13 cellular contexts compared by ENCODE assay signal in the genomic region with DNA sequence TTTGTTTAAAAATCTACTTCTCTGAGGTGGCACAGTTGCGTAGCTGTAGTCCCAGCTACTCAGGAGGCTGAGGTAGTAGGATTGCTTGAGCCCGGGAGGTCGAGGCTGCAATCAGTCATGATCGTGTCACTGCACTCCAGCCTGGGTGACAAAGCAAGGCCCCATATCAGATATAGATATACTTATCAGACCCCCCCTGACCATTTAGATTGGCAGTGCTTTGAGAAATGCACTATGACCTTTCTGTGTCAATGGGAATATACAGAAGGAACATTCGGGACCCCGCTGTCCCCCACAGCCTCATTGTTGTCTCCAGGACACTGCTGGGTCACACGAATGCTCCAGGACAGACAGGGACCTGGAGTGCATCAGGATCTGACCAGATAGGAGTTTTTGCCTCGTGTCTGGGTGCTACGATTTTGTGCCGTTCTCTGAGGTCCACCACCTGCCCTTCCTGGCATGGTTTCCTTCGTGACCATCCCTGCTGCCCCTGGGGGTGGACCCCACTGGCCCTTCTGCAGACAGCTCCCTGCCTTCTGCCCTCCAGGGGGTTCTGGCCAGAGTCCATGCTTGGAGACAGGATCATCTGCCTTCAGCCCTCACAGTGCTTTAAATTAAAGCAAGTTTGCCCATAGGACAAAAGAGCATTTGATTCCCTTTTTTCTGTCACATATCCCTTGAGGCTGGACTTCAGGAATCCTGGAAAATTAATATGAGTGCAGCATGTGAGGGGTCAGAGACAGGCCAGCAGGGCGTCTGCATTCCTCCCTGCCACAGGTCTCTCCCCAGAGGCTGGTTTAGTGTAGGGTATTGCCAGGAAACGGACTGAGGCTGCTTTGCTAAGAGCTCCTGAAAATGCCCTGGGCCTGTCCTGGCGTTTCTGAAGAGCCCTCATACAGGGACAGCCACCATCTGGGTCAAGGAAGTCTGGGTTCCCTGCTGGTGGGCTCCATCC. TPM values are rescaled to one million over a fixed set of nuclear protein-coding genes. Genes with fewer than 3 reads are reported as not detected.
DNase-seq lines count a peak whose midpoint lies in the region; ATAC-seq and TF ChIP-seq lines count a peak whose summit lies in the region.
"Had no signal": no experiment of that assay in that cellular context is flagged by ENCODE, and none has a peak within 500 bp of the region (broad histone marks: within the 10 kb centered on the region; RNA-seq: fewer than 3 reads in every experiment).

No MANE protein-coding gene starts in this region.

- peak overlapping the region; percentile 86 for H3K27ac Mint-ChIP-seq in activated T-cell treated with anti-CD3 and anti-CD28 coated beads, Interleukin-2, amount 50 U/mL, for 24 hours
- H3K27ac Mint-ChIP-seq in T-cell = peak overlapping the region; percentile 98 to 100
- H3K27ac Mint-ChIP-seq: neural progenitor cell had no signal

- ATAC-seq in T-cell (replicated peaks in 1 of 4) (no peak), HG03108 (IDR thresholded peaks at IDR 0.05; ENCODE audit: unreplicated experiment) (no peak)

- no peaks in the 10 kb centered on the region for H3K9me3 Mint-ChIP-seq in activated T-cell treated with anti-CD3 and anti-CD28 coated beads, Interleukin-2, amount 50 U/mL, for 24 hours
- H3K9me3 Mint-ChIP-seq in T-cell = no peaks in the 10 kb centered on the region
- H3K9me3 Mint-ChIP-seq: neural progenitor cell; stimulated activated naive CD8-positive, alpha-beta T cell treated with anti-CD3 and anti-CD28 coated beads, Interleukin-15, Interleukin-2, amounts not matched to agents 100 ng/mL and 50 ng/mL, for 24 hours had no signal

- H3K27me3 Mint-ChIP-seq in activated T-cell treated with anti-CD3 and anti-CD28 coated beads, Interleukin-2, amount 50 U/mL, for 24 hours = no peaks in the 10 kb centered on the region
- no peaks in the 10 kb centered on the region for H3K27me3 Mint-ChIP-seq in T-cell
- H3K27me3 Mint-ChIP-seq: stimulated activated naive CD8-positive, alpha-beta T cell treated with anti-CD3 and anti-CD28 coated beads, Interleukin-15, Interleukin-2, amounts not matched to agents 100 ng/mL and 50 ng/mL, for 24 hours had no signal

- H3K27ac ChIP-seq in smooth muscle cell (ENCODE audit: low read depth) = peak overlapping the region; percentile 32
- no peak overlapping the region for H3K27ac ChIP-seq in Peyer's patch
- H3K27ac ChIP-seq: neural progenitor cell, SJSA1 had no signal

- no peak overlapping the region for H3K4me2 ChIP-seq in smooth muscle cell
- H3K4me2 ChIP-seq: neural progenitor cell had no signal

- H4K20me1 ChIP-seq in smooth muscle cell (ENCODE audit: low read depth) = peaks cover 3% of the 10 kb centered on the region

- no peak overlapping the region for H3K4me3 Mint-ChIP-seq in activated T-cell treated with anti-CD3 and anti-CD28 coated beads, Interleukin-2, amount 50 U/mL, for 24 hours
- peak overlapping the region in 1 of 3 donors; percentile 63 for H3K4me3 Mint-ChIP-seq in T-cell
- H3K4me3 Mint-ChIP-seq: neural progenitor cell; stimulated activated naive CD8-positive, alpha-beta T cell treated with anti-CD3 and anti-CD28 coated beads, Interleukin-15, Interleukin-2, amounts not matched to agents 100 ng/mL and 50 ng/mL, for 24 hours had no signal

- peaks cover 15% of the 10 kb centered on the region for H3K4me1 ChIP-seq in smooth muscle cell (ENCODE audit: low read depth)
- peaks cover 0 to 8% (median 3%) of the 10 kb centered on the region in 4 donors for H3K4me1 ChIP-seq in Peyer's patch
- H3K4me1 ChIP-seq: neural progenitor cell had no signal

- no peak for TF ChIP-seq CTCF in smooth muscle cell (IDR thresholded peaks at IDR 0.05; ENCODE audit: borderline replicate concordance, insufficient read depth, poor library complexity, severe bottlenecking)
- TF ChIP-seq CTCF in Peyer's patch (IDR thresholded peaks at IDR 0.05) = no peak

- no peaks in the 10 kb centered on the region for H3K79me2 ChIP-seq in smooth muscle cell (ENCODE audit: low read depth)

- CTCF ChIA-PET in T-cell (lab: Charles Lee) = no interaction called here

- H2AFZ ChIP-seq in smooth muscle cell (ENCODE audit: low read depth) = no peak overlapping the region
- H2AFZ ChIP-seq: neural progenitor cell had no signal

- H3K4me3 ChIP-seq in smooth muscle cell (no peak overlapping the region), Peyer's patch (no peak overlapping the region)
- H3K4me3 ChIP-seq: neural progenitor cell, SJSA1 had no signal

- peaks cover 63% of the 10 kb centered on the region for H3K4me1 Mint-ChIP-seq in activated T-cell treated with anti-CD3 and anti-CD28 coated beads, Interleukin-2, amount 50 U/mL, for 24 hours (ENCODE audit: low read depth)
- peaks cover 53 to 74% (median 61%) of the 10 kb centered on the region in 3 donors for H3K4me1 Mint-ChIP-seq in T-cell

- no peak for TF ChIP-seq POLR2A in Peyer's patch (IDR thresholded peaks at IDR 0.05)

- peaks cover 77% of the 10 kb centered on the region for H3K36me3 Mint-ChIP-seq in activated T-cell treated with anti-CD3 and anti-CD28 coated beads, Interleukin-2, amount 50 U/mL, for 24 hours (ENCODE audit: low read depth)
- peaks cover 25% of the 10 kb centered on the region for H3K36me3 Mint-ChIP-seq in T-cell

- H3F3A ChIP-seq in smooth muscle cell (ENCODE audit: low read depth) = peaks cover 11% of the 10 kb centered on the region

- H3K9me3 ChIP-seq in smooth muscle cell (replicated peaks; ENCODE audit: low read depth) (no peaks in the 10 kb centered on the region), Peyer's patch (no peaks in the 10 kb centered on the region)
- H3K9me3 ChIP-seq: SJSA1 had no signal

- POLR2A ChIA-PET in T-cell (lab: Charles Lee) = no interaction called here

- H3K27me3 ChIP-seq in smooth muscle cell (ENCODE audit: low read depth) (no peaks in the 10 kb centered on the region), Peyer's patch (no peaks in the 10 kb centered on the region)
- H3K27me3 ChIP-seq: neural progenitor cell, SJSA1 had no signal

- DNase-seq in activated T-cell treated with anti-CD3 and anti-CD28 coated beads, Interleukin-2, amount 50 U/mL, for 24 hours = no peak
- DNase-seq in activated T-cell treated with anti-CD3 and anti-CD28 coated beads for 4 hours = no peak
- DNase-seq in T-cell = no peak
- DNase-seq in foreskin melanocyte = peak; percentile 70
- no peak for DNase-seq in smooth muscle cell (lab: John Stamatoyannopoulos, UW; ENCODE audit: unreplicated experiment)
- DNase-seq in activated CD8-positive, alpha-beta memory T cell treated with anti-CD3 and anti-CD28 coated beads for 24 hours = no peak
- DNase-seq in Peyer's patch = no peak
- DNase-seq: NCI-H1048, NCI-H446 treated with DMSO at 0.1 percent for 48 hours had no signal

- no peaks in the 10 kb centered on the region for H3K36me3 ChIP-seq in smooth muscle cell (ENCODE audit: low read depth)
- peaks cover 0 to 49% (median 0%) of the 10 kb centered on the region in 3 donors for H3K36me3 ChIP-seq in Peyer's patch
- H3K36me3 ChIP-seq: neural progenitor cell had no signal

- WGBS in smooth muscle cell (ENCODE audit: low lambda C conversion rate) = 85% methylated on average over 14 of the region's 14 CpGs

- H3K9ac ChIP-seq in smooth muscle cell (ENCODE audit: low read depth) = no peak overlapping the region
- H3K9ac ChIP-seq: neural progenitor cell had no signal

RNA-seq across cellular contexts. Expression of gene PLD6, which starts 19.3 kb away (rescaled TPM):
- 10 to 100 TPM in 4 of 5 donors, 1 to 10 TPM in 1; 7.3 to 18.3 (median 11.1) TPM for total RNA-seq in T-cell
- 0.18 and 0.49 TPM in 2 replicates for total RNA-seq in smooth muscle cell
- 0.26 and 1.4 TPM in 2 replicates for polyA plus RNA-seq in smooth muscle cell
- total RNA-seq in Peyer's patch = 1 to 10 TPM in 2 of 4 donors, not detected in 2; 1.6 to 3.5 TPM

RNA-seq across cellular contexts. Expression of gene FLCN, which starts 50.1 kb away (rescaled TPM):
- total RNA-seq in T-cell (10 to 100 TPM; 37.2 to 84.9 (median 70.8) TPM), smooth muscle cell (13.0 and 15.1 TPM in 2 replicates), Peyer's patch (100 to 1,000 TPM; 186 to 243 (median 210) TPM)
- polyA plus RNA-seq in smooth muscle cell = 7.6 and 11.8 TPM in 2 replicates
